ENCODE assay signal across 19 cellular contexts in the genomic region with DNA sequence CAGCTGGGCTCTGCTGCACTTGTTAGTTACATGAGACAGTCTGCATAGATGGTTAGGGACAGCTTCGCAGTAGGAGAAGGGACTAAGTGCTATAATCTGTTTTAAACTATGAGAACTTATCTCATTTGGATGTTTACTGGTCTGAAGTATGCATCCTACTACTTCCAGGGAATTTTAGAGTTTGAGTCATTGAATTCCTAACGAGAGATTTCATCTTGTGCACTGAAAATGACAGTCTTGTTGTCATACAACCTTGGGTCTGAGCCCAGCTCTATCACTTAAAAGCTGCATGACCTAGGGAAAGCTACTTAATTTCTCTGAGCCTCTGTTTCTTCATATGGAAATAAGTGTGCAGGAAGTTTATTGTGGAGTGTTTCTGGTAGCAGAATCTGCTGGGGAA.
DNase-seq lines count a peak whose midpoint lies in the region; ATAC-seq and TF ChIP-seq lines count a peak whose summit lies in the region.
"Had no signal": no experiment of that assay in that cellular context is flagged by ENCODE, and none has a peak within 500 bp of the region (broad histone marks: within the 10 kb centered on the region; RNA-seq: fewer than 3 reads in every experiment).

No MANE protein-coding gene starts in this region.

- TF ChIP-seq CTCF in heart right ventricle (IDR thresholded peaks at IDR 0.05) = no peak
- TF ChIP-seq CTCF in fibroblast of the aortic adventitia (IDR thresholded peaks at IDR 0.05; ENCODE audit: insufficient read depth, low read length) = no peak
- TF ChIP-seq CTCF in upper lobe of right lung (IDR thresholded peaks at IDR 0.05) = no peak

- H3K27ac ChIP-seq in heart right ventricle (no peak overlapping the region), upper lobe of right lung (no peak overlapping the region)
- H3K27ac ChIP-seq: A549, epithelial cell of prostate, SJSA1 had no signal

- no peak overlapping the region for H3K27ac Mint-ChIP-seq in activated naive CD4-positive, alpha-beta T cell treated with anti-CD3 and anti-CD28 coated beads, Interleukin-2, amount 10 ng/mL, durations not matched to agents 7 days and 5 days
- H3K27ac Mint-ChIP-seq in T-helper 17 cell = no peak overlapping the region
- H3K27ac Mint-ChIP-seq: activated CD4-positive, alpha-beta T cell treated with anti-CD3 and anti-CD28 coated beads, Interleukin-2, amount 10 ng/mL, durations not matched to agents 24 days and 14 days; activated naive CD8-positive, alpha-beta T cell; IgD-negative memory B cell had no signal

- H3K36me3 Mint-ChIP-seq in activated naive CD4-positive, alpha-beta T cell treated with anti-CD3 and anti-CD28 coated beads, Interleukin-2, amount 10 ng/mL, durations not matched to agents 7 days and 5 days = no peaks in the 10 kb centered on the region
- peaks cover 2% of the 10 kb centered on the region for H3K36me3 Mint-ChIP-seq in T-helper 17 cell (ENCODE audit: low read depth)
- H3K36me3 Mint-ChIP-seq: activated naive CD8-positive, alpha-beta T cell; IgD-negative memory B cell; naive thymus-derived CD4-positive, alpha-beta T cell had no signal

- H3K9me3 Mint-ChIP-seq in activated naive CD4-positive, alpha-beta T cell treated with anti-CD3 and anti-CD28 coated beads, Interleukin-2, amount 10 ng/mL, durations not matched to agents 7 days and 5 days = no peaks in the 10 kb centered on the region
- H3K9me3 Mint-ChIP-seq: activated CD4-positive, alpha-beta T cell treated with anti-CD3 and anti-CD28 coated beads, Interleukin-2, amount 10 ng/mL, durations not matched to agents 24 days and 14 days; IgD-negative memory B cell; naive thymus-derived CD4-positive, alpha-beta T cell had no signal

- DNase-seq in heart right ventricle = no peak
- DNase-seq in Right ventricle myocardium inferior (ENCODE audit: missing footprints) = no peak
- peak; percentile 20 for DNase-seq in RPMI7951 (ENCODE audit: low read depth)
- peak; percentile 68 for DNase-seq in fibroblast of the aortic adventitia (ENCODE audit: low read depth)
- no peak for DNase-seq in upper lobe of right lung
- DNase-seq in activated naive CD4-positive, alpha-beta T cell treated with anti-CD3 and anti-CD28 coated beads, Interleukin-2, amount 10 ng/mL, durations not matched to agents 7 days and 5 days = no peak
- no peak for DNase-seq in T-helper 17 cell
- DNase-seq: activated CD4-positive, alpha-beta T cell treated with anti-CD3 and anti-CD28 coated beads, Interleukin-2, amount 10 ng/mL, durations not matched to agents 24 days and 14 days; activated T-cell treated with anti-CD3 and anti-CD28 coated beads for 4 hours; hypothalamus; naive thymus-derived CD4-positive, alpha-beta T cell; NCI-H1417 treated with DMSO at 0.1 percent for 48 hours had no signal

- H3K4me1 ChIP-seq in heart right ventricle (peaks cover 0 to 26% (median 13%) of the 10 kb centered on the region in 9 donors), upper lobe of right lung (peaks cover 18% of the 10 kb centered on the region)
- H3K4me1 ChIP-seq: A549 had no signal

- no peak overlapping the region for H3K4me3 ChIP-seq in heart right ventricle
- H3K4me3 ChIP-seq in fibroblast of the aortic adventitia (ENCODE audit: low read depth, low read length) = no peak overlapping the region
- H3K4me3 ChIP-seq in upper lobe of right lung = no peak overlapping the region
- H3K4me3 ChIP-seq: A549, SJSA1 had no signal

- peaks cover 24% of the 10 kb centered on the region for H3K27me3 Mint-ChIP-seq in activated naive CD4-positive, alpha-beta T cell treated with anti-CD3 and anti-CD28 coated beads, Interleukin-2, amount 10 ng/mL, durations not matched to agents 7 days and 5 days
- H3K27me3 Mint-ChIP-seq in T-helper 17 cell = peaks cover 44% of the 10 kb centered on the region

- no peaks in the 10 kb centered on the region for H3K9me3 ChIP-seq in heart right ventricle
- no peaks in the 10 kb centered on the region for H3K9me3 ChIP-seq in upper lobe of right lung
- H3K9me3 ChIP-seq in T-helper 17 cell (ENCODE audit: control insufficient read depth, low read length, poor library complexity, severe bottlenecking) = no peaks in the 10 kb centered on the region
- H3K9me3 ChIP-seq: A549, SJSA1 had no signal

- ATAC-seq in heart right ventricle (peak in 5 of 8 donors; percentile 6 to 53 (median 31)), Right ventricle myocardium inferior (no peak), upper lobe of right lung (peak; percentile 9), T-helper 17 cell (no peak), GM18519 (IDR thresholded peaks at IDR 0.05; ENCODE audit: low FRiP score, unreplicated experiment) (no peak)
- ATAC-seq: A549, left lobe of liver had no signal

- intact Hi-C loops in heart right ventricle (cut with DNase I) (no loop called here), Right ventricle myocardium inferior (cut with DNase I) (no loop called here), upper lobe of right lung (cut with DNase I) (no loop called here)

- H3K4me1 Mint-ChIP-seq in activated naive CD4-positive, alpha-beta T cell treated with anti-CD3 and anti-CD28 coated beads, Interleukin-2, amount 10 ng/mL, durations not matched to agents 7 days and 5 days = peaks cover 11% of the 10 kb centered on the region
- peaks cover 10% of the 10 kb centered on the region for H3K4me1 Mint-ChIP-seq in T-helper 17 cell

- H3K27me3 ChIP-seq in heart right ventricle (no peaks in the 10 kb centered on the region), upper lobe of right lung (no peaks in the 10 kb centered on the region)
- H3K27me3 ChIP-seq: SJSA1 had no signal

- WGBS in heart right ventricle, 2 donors = 49 to 62% methylated on average over 2 of the region's 2 CpGs

- no peak overlapping the region for H3K4me3 Mint-ChIP-seq in activated naive CD4-positive, alpha-beta T cell treated with anti-CD3 and anti-CD28 coated beads, Interleukin-2, amount 10 ng/mL, durations not matched to agents 7 days and 5 days
- no peak overlapping the region for H3K4me3 Mint-ChIP-seq in T-helper 17 cell
- H3K4me3 Mint-ChIP-seq: activated CD4-positive, alpha-beta T cell treated with anti-CD3 and anti-CD28 coated beads, Interleukin-2, amount 10 ng/mL, durations not matched to agents 24 days and 14 days; activated naive CD8-positive, alpha-beta T cell; IgD-negative memory B cell; naive thymus-derived CD4-positive, alpha-beta T cell had no signal

- CTCF ChIA-PET in activated naive CD4-positive, alpha-beta T cell treated with anti-CD3 and anti-CD28 coated beads, Interleukin-2, amount 10 ng/mL, durations not matched to agents 7 days and 5 days (lab: Charles Lee) = no interaction called here

- H3K36me3 ChIP-seq in heart right ventricle (no peaks in the 10 kb centered on the region), upper lobe of right lung (no peaks in the 10 kb centered on the region)
- H3K36me3 ChIP-seq: SJSA1 had no signal

Comparison
In these comparisons a context has a peak if more than half of its experiments do, and no peak if none do; other contexts are left out.
1. ATAC-seq: peak in heart right ventricle (5 of 8) and upper lobe of right lung (single experiment); none in Right ventricle myocardium inferior (single experiment), T-helper 17 cell (single experiment) and GM18519 (single experiment).
2. DNase-seq: peak in RPMI7951 (single experiment) and fibroblast of the aortic adventitia (single experiment); none in heart right ventricle (0 of 2), Right ventricle myocardium inferior (single experiment), upper lobe of right lung (single experiment), activated naive CD4-positive, alpha-beta T cell treated with anti-CD3 and anti-CD28 coated beads, Interleukin-2, amount 10 ng/mL, durations not matched to agents 7 days and 5 days (single experiment) and T-helper 17 cell (0 of 3).